ENCODE assay signal across 20 cellular contexts in the genomic region with DNA sequence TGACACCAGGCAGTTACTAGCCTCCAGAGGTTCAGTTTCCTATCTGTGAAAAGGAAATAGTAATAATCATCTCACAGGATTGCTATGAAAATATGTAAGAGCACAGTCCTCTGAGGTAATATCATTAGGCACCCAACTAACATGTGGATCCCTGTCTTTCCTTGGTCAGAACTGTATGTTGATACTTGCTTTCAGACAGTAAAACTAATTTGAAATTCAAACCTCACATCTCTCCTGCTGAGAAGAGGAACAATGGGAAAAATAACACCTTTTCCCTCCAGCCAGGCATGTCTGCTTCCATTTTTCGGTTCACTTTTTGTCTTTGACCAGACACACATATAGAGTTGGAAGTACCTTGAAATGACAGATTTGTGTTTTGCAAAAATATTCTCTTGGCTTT.
"Had no signal": no experiment of that assay in that cellular context is flagged by ENCODE, and none has a peak within 500 bp of the region (broad histone marks: within the 10 kb centered on the region; RNA-seq: fewer than 3 reads in every experiment).

No MANE protein-coding gene starts in this region.

- H3K27me3 ChIP-seq: sigmoid colon, spleen had no signal

- H3K9me3 ChIP-seq: sigmoid colon, spleen had no signal

- H3K4me1 ChIP-seq: sigmoid colon, spleen had no signal

- H3K27ac Mint-ChIP-seq: nephron; stimulated activated naive B cell treated with anti-CD40 and anti-IgM and Interleukin-4, amounts not matched to agents 10 μg/mL and 1 μg/mL and 100 μg/mL, for 72 hours had no signal

- H3K36me3 ChIP-seq: sigmoid colon, spleen, WERI-Rb-1 had no signal

- H3K27ac ChIP-seq: coronary artery, sigmoid colon, spleen, WERI-Rb-1 had no signal

- H3K4me3 Mint-ChIP-seq: nephron; stimulated activated naive B cell treated with anti-CD40 and anti-IgM and Interleukin-4, amounts not matched to agents 10 μg/mL and 1 μg/mL and 100 μg/mL, for 72 hours had no signal

- DNase-seq: activated CD4-positive, alpha-beta T cell treated with anti-CD3 and anti-CD28 coated beads for 1 hour; activated CD8-positive, alpha-beta memory T cell treated with anti-CD3 and anti-CD28 coated beads for 24 hours; activated CD8-positive, alpha-beta memory T cell treated with anti-CD3 and anti-CD28 coated beads, Interleukin-2, amount 50 U/mL, for 48 hours; activated effector memory CD4-positive, alpha-beta T cell treated with anti-CD3 and anti-CD28 coated beads, Interleukin-2, amount 50 U/mL, for 16 hours; activated naive CD4-positive, alpha-beta T cell treated with anti-CD3 and anti-CD28 coated beads, Interleukin-2, amount 50 U/mL, for 16 hours; activated T-cell treated with anti-CD3 and anti-CD28 coated beads, Interleukin-2, amount 50 U/mL, for 48 hours; aorta; erythroblast; hypothalamus; midbrain; sigmoid colon; spleen; stimulated activated naive B cell treated with anti-CD40 and anti-IgM and Interleukin-4, amounts not matched to agents 10 μg/mL and 1 μg/mL and 100 μg/mL, for 72 hours; WERI-Rb-1 had no signal

- H3K9me3 Mint-ChIP-seq: stimulated activated naive B cell treated with anti-CD40 and anti-IgM and Interleukin-4, amounts not matched to agents 10 μg/mL and 1 μg/mL and 100 μg/mL, for 72 hours had no signal

- ATAC-seq: left lobe of liver; stimulated activated naive B cell treated with anti-CD40 and anti-IgM and Interleukin-4, amounts not matched to agents 10 μg/mL and 1 μg/mL and 100 μg/mL, for 72 hours had no signal

- H3K36me3 Mint-ChIP-seq: stimulated activated naive B cell treated with anti-CD40 and anti-IgM and Interleukin-4, amounts not matched to agents 10 μg/mL and 1 μg/mL and 100 μg/mL, for 72 hours had no signal

- H3K4me3 ChIP-seq: coronary artery, lung, sigmoid colon, spleen had no signal

- FAIRE-seq: frontal cortex, keratinocyte had no signal
